7 cellular contexts compared by ENCODE assay signal in genomic region chr1:160058087-160058486, GRCh38. TPM values are rescaled to one million over a fixed set of nuclear protein-coding genes. Genes with fewer than 3 reads are reported as not detected.
DNase-seq lines count a peak whose midpoint lies in the region; TF ChIP-seq lines count a peak whose summit lies in the region.
"Had no signal": no experiment of that assay in that cellular context is flagged by ENCODE, and none has a peak within 500 bp of the region (broad histone marks: within the 10 kb centered on the region; RNA-seq: fewer than 3 reads in every experiment).

No MANE protein-coding gene starts in this region.

- no peak for TF ChIP-seq POLR2A in stomach (IDR thresholded peaks at IDR 0.05)

- H3K4me1 ChIP-seq in Loucy (ENCODE audit: insufficient read depth, low read length, poor library complexity, severe bottlenecking) (no peaks in the 10 kb centered on the region), stomach (no peaks in the 10 kb centered on the region)

- no peaks in the 10 kb centered on the region for H4K20me1 ChIP-seq in Loucy (ENCODE audit: insufficient read depth, low read length, poor library complexity, severe bottlenecking)

- no peak overlapping the region for H3K9ac ChIP-seq in Loucy (ENCODE audit: low read depth, low read length, poor library complexity, severe bottlenecking)

- H3K27me3 ChIP-seq in Loucy (ENCODE audit: insufficient read depth, low read length, poor library complexity, severe bottlenecking) (no peaks in the 10 kb centered on the region), stomach (peaks cover 0 to 80% (median 0%) of the 10 kb centered on the region in 3 donors)

- TF ChIP-seq CTCF in AG09309 (IDR thresholded peaks at IDR 0.05; ENCODE audit: control insufficient read depth, insufficient read depth, low read depth, low read length, missing control alignments) (peak; percentile 43), Loucy (conservative IDR thresholded peaks at IDR 0.05; ENCODE audit: low read length) (peak; percentile 38), stomach (IDR thresholded peaks at IDR 0.05) (no peak)

- no peak overlapping the region for H2AFZ ChIP-seq in Loucy (ENCODE audit: low read length)

- no peak for TF ChIP-seq EP300 in stomach (IDR thresholded peaks at IDR 0.05)

- H3K9me2 ChIP-seq in Loucy (replicated peaks; ENCODE audit: low read depth, low read length) = no peaks in the 10 kb centered on the region

- no peaks in the 10 kb centered on the region for H3K36me3 ChIP-seq in Loucy (ENCODE audit: insufficient read depth, low read length)
- H3K36me3 ChIP-seq in stomach = no peaks in the 10 kb centered on the region

- intact Hi-C loops in stomach (cut with DNase I; ENCODE audit: low total_unique reads) = no loop called here

- DNase-seq in AG09309 (ENCODE audit: low read depth) (no peak), fibroblast of peridontal ligament (ENCODE audit: extremely low read depth) (peak; percentile 10), stomach (no peak), COLO668 (lab: John Stamatoyannopoulos, UW; ENCODE audit: unreplicated experiment) (no peak), hepatic stellate cell (ENCODE audit: low spot score) (no peak)
- DNase-seq: activated naive CD4-positive, alpha-beta T cell treated with Interleukin-2 at 50 U/mL for 16 hours had no signal

- H3K79me2 ChIP-seq in Loucy (ENCODE audit: insufficient read depth, low read length) = no peaks in the 10 kb centered on the region

- WGBS in stomach, 5 donors = 25 to 43% (median 38%) methylated on average over 2 of the region's 2 CpGs

- H3K4me3 ChIP-seq in AG09309 (ENCODE audit: control insufficient read depth, low read depth, low read length) (no peak overlapping the region), Loucy (ENCODE audit: low read length, poor library complexity, severe bottlenecking) (no peak overlapping the region), stomach (no peak overlapping the region)

- H3K27ac ChIP-seq in stomach = no peak overlapping the region

- no peaks in the 10 kb centered on the region for H3F3A ChIP-seq in Loucy (ENCODE audit: low read depth)

- H3K4me2 ChIP-seq in Loucy (ENCODE audit: low read depth, low read length, poor library complexity, severe bottlenecking) = no peak overlapping the region

- H3K9me3 ChIP-seq in Loucy (ENCODE audit: insufficient read depth, low read depth, low read length) (no peaks in the 10 kb centered on the region), stomach (no peaks in the 10 kb centered on the region)

RNA-seq across cellular contexts. Expression of gene KCNJ10, which starts 11.9 kb away (rescaled TPM):
- not detected for total RNA-seq in stomach
- polyA plus RNA-seq in stomach = 1 to 10 TPM in 1 of 3 donors, under 1 TPM in 2; 0.19 to 1.1 (median 0.78) TPM

RNA-seq across cellular contexts. Expression of gene KCNJ9, which starts 23.3 kb away (rescaled TPM):
- under 1 TPM in 1 of 5 donors, not detected in 4; 0.87 TPM for total RNA-seq in stomach
- polyA plus RNA-seq in stomach = under 1 TPM in 2 of 3 donors, not detected in 1; 0.03 to 0.06 TPM

RNA-seq across cellular contexts. Expression of gene PIGM, which starts 26.3 kb away (rescaled TPM):
- total RNA-seq in stomach = 1 to 10 TPM; 3.5 to 8.7 (median 6.6) TPM
- 1 to 10 TPM in 2 of 3 donors, under 1 TPM in 1; 0.76 to 3.4 (median 1.6) TPM for polyA plus RNA-seq in stomach

RNA-seq across cellular contexts. Expression of gene IGSF8, which starts 40.3 kb away (rescaled TPM):
- total RNA-seq in stomach = 10 to 100 TPM in 3 of 5 donors, 1 to 10 TPM in 2; 4.7 to 65.2 (median 11.6) TPM
- 10 to 100 TPM in 2 of 3 donors, 1 to 10 TPM in 1; 5.8 to 21.7 (median 18.0) TPM for polyA plus RNA-seq in stomach

RNA-seq across cellular contexts. Expression of gene ATP1A2, which starts 57.5 kb away (rescaled TPM):
- 100 to 1,000 TPM in 1 of 5 donors, 10 to 100 TPM in 3, 1 to 10 TPM in 1; 7.0 to 104 (median 11.7) TPM for total RNA-seq in stomach
- 10 to 100 TPM in 1 of 3 donors, under 1 TPM in 2; 0.31 to 17.3 (median 0.56) TPM for polyA plus RNA-seq in stomach

Comparison
In these comparisons a context has a peak if more than half of its experiments do, and no peak if none do; other contexts are left out.
1. CTCF ChIP-seq: peak in AG09309 (single experiment) and Loucy (single experiment); none in stomach (0 of 7).